In the genomic region with DNA sequence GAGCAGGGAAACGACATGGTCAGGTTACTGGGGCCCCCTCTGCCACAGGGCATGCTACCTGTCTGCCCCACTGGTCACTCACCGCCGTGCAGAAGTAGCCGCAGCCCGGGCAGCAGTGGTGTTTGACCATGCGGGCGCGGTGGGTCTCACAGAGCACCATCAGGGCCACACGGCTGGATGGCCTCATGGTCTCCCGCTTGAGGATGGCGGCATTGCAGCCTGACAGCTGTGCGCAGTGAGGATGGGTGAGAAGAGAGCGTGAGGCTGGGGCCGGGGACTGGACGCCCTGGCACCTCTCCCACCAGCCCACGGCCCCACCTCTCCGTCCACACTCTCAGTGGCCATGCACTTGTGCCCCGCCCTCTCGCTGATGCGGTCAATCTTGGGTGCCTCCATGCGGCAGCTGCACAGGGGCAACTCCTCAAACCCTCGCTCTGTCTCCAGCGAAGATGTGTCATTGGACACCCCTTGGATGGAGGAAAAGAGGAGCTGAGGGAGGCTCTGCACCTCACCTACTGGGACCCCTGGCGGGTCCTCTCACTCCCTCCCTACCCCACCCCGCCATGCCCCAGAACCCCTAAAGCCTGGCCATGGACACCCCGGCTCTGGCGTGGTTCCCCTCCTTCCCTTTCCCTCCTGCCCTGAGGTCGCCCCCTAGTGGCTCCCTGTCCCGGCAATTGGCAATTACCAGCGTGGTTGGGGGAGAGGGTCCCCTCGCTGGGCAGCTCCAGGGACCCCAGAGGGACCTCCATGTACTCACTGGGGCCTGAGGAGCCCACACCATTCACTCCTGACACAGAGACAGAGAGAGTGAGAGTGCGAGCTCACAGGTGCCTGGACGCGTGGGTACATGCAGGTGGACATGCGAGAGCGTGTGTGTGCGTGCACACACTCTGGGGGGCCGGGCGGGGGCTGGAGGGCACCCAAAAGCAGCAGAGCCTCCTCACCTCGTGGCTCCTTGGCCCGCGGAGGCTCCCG, we compare ENCODE assay signal across 10 cellular contexts. TPM values are rescaled to one million over a fixed set of nuclear protein-coding genes. Genes with fewer than 3 reads are reported as not detected.
DNase-seq lines count a peak whose midpoint lies in the region; ATAC-seq and TF ChIP-seq lines count a peak whose summit lies in the region.
"Had no signal": no experiment of that assay in that cellular context is flagged by ENCODE, and none has a peak within 500 bp of the region (broad histone marks: within the 10 kb centered on the region; RNA-seq: fewer than 3 reads in every experiment).

No MANE protein-coding gene starts in this region.

- DNase-seq in T-helper 2 cell, result peak in 3 of 5 experiments; percentile 35 to 43 (median 42)
- DNase-seq in T-helper 2 cell treated with Interferon-gamma antibody and Interleukin-4, amounts not matched to agents 5 μg/mL and 100 μg/mL, for 36 hours (ENCODE audit: low spot score), result no peak
- DNase-seq in activated CD4-positive, alpha-beta T cell treated with anti-CD3 and anti-CD28 coated beads, Interleukin-2, amount 50 U/mL, for 4 hours, result peak; percentile 53
- no peak for DNase-seq in retinal pigment epithelial cell (ENCODE audit: low read depth)
- no peak for DNase-seq in NCI-H2107 (lab: John Stamatoyannopoulos, UW)
- DNase-seq in NCI-H510A treated with DMSO at 0.1 percent for 48 hours (lab: John Stamatoyannopoulos, UW), result no peak
- no peak for DNase-seq in superior temporal gyrus (ENCODE audit: extremely low spot score)

- peaks cover 56% of the 10 kb centered on the region for H3K36me3 Mint-ChIP-seq in T-helper 2 cell treated with Interferon-gamma antibody and Interleukin-4, amounts not matched to agents 5 μg/mL and 100 μg/mL, for 36 hours (ENCODE audit: low read depth)

- H3K4me3 ChIP-seq in retinal pigment epithelial cell (ENCODE audit: low read length), result no peak overlapping the region

- peak; percentile 84 for TF ChIP-seq CTCF in retinal pigment epithelial cell (conservative IDR thresholded peaks at IDR 0.05; ENCODE audit: low read depth, low read length)

- H3K9me3 Mint-ChIP-seq in T-helper 2 cell treated with Interferon-gamma antibody and Interleukin-4, amounts not matched to agents 5 μg/mL and 100 μg/mL, for 36 hours, result no peaks in the 10 kb centered on the region

- peaks cover 1% of the 10 kb centered on the region for H3K4me1 Mint-ChIP-seq in T-helper 2 cell treated with Interferon-gamma antibody and Interleukin-4, amounts not matched to agents 5 μg/mL and 100 μg/mL, for 36 hours (ENCODE audit: low read depth)

- H3K27ac Mint-ChIP-seq in T-helper 2 cell treated with Interferon-gamma antibody and Interleukin-4, amounts not matched to agents 5 μg/mL and 100 μg/mL, for 36 hours, result no peak overlapping the region

- H3K4me3 Mint-ChIP-seq in T-helper 2 cell treated with Interferon-gamma antibody and Interleukin-4, amounts not matched to agents 5 μg/mL and 100 μg/mL, for 36 hours, result no peak overlapping the region

- no peaks in the 10 kb centered on the region for H3K27me3 Mint-ChIP-seq in T-helper 2 cell treated with Interferon-gamma antibody and Interleukin-4, amounts not matched to agents 5 μg/mL and 100 μg/mL, for 36 hours (ENCODE audit: low read depth)

- peak; percentile 28 for ATAC-seq in esophagus mucosa

RNA-seq across cellular contexts. Expression of a gene that starts 8.9 kb away (rescaled TPM):
- total RNA-seq in esophagus mucosa, result 28.2 TPM

RNA-seq across cellular contexts. Expression of a gene that starts 9.8 kb away (rescaled TPM):
- 2.9 TPM for total RNA-seq in esophagus mucosa
- total RNA-seq: activated CD8-positive, alpha-beta memory T cell treated with anti-CD3 and anti-CD28 coated beads for 36 hours; Daoy had no signal

RNA-seq across cellular contexts. Expression of a gene that starts 13.3 kb away (rescaled TPM):
- 2.0 TPM for total RNA-seq in esophagus mucosa

RNA-seq across cellular contexts. Expression of a gene that starts 25.9 kb away (rescaled TPM):
- 17.9 TPM for total RNA-seq in esophagus mucosa

RNA-seq across cellular contexts. Expression of a gene that starts 38.9 kb away (rescaled TPM):
- total RNA-seq in esophagus mucosa, result 2.9 TPM

Comparison
In these comparisons a context has a peak if more than half of its experiments do, and no peak if none do; other contexts are left out.
1. DNase-seq: peak in T-helper 2 cell (3 of 5) and activated CD4-positive, alpha-beta T cell treated with anti-CD3 and anti-CD28 coated beads, Interleukin-2, amount 50 U/mL, for 4 hours (2 of 2); none in T-helper 2 cell treated with Interferon-gamma antibody and Interleukin-4, amounts not matched to agents 5 μg/mL and 100 μg/mL, for 36 hours (single experiment), retinal pigment epithelial cell (single experiment), NCI-H2107 (single experiment), NCI-H510A treated with DMSO at 0.1 percent for 48 hours (single experiment) and superior temporal gyrus (single experiment).